Comparison of ENCODE assay signal across 9 cellular contexts in the genomic region with DNA sequence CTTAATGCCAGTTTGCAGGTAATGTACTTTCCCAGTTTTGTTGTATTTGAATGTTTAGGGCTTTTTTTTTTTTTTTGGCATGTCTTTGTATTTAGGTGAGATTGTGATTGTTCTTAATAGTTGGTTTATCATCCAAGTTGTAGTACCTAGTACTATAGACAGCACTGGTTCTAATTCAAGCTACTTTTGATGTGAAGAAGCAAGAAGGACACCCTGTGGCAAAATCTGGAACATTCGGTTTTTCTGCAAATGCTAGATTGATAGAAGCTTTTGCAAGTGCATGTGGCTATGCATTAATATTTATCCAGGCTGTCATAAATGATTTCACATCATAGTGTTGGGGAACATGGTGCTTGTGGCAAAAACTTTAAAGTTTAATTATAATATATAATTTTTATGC.
DNase-seq lines count a peak whose midpoint lies in the region; ATAC-seq and TF ChIP-seq lines count a peak whose summit lies in the region.
"Had no signal": no experiment of that assay in that cellular context is flagged by ENCODE, and none has a peak within 500 bp of the region (broad histone marks: within the 10 kb centered on the region; RNA-seq: fewer than 3 reads in every experiment).

No MANE protein-coding gene starts in this region.

- CTCF ChIA-PET in Calu3 (lab: Charles Lee): interaction anchor here (0.6 to 1.3 kb wide), 7 partner anchors 124 to 1121 kb away, joined by 3 to 16 read pairs (median 4); no protein-coding TSS in a partner anchor
- CTCF ChIA-PET in IMR-90 (lab: Yijun Ruan, JAX): interaction anchor here (0.6 to 1.1 kb wide), 7 partner anchors 11 to 582 kb away, joined by 3 to 6 read pairs (median 4); no protein-coding TSS in a partner anchor
- CTCF ChIA-PET in PC-9 (lab: Charles Lee): interaction anchor here (0.7 to 1.2 kb wide), 2 partner anchors 242 to 582 kb away, joined by 7 to 11 read pairs; no protein-coding TSS in a partner anchor

- no peak overlapping the region for H4K8ac ChIP-seq in IMR-90 (ENCODE audit: low read depth in 2 of 2, low read length in 2 of 2)

- no peak overlapping the region for H2BK120ac ChIP-seq in IMR-90 (ENCODE audit: low read depth, low read length)

- H3K14ac ChIP-seq in IMR-90 (replicated peaks; ENCODE audit: low read depth, low read length): no peak overlapping the region

- H2AFZ ChIP-seq in IMR-90 (replicated peaks; ENCODE audit: low read length, poor library complexity) (no peak overlapping the region), PC-9 (no peak overlapping the region), hepatocyte (no peak overlapping the region)

- H3K56ac ChIP-seq in IMR-90 (ENCODE audit: extremely low read depth, insufficient read depth, low read length): no peak overlapping the region

- no peaks in the 10 kb centered on the region for H3K79me1 ChIP-seq in IMR-90 (ENCODE audit: low read depth in 1 of 2, low read length in 2 of 2)

- H3K4me1 Mint-ChIP-seq in Calu3 (ENCODE audit: low read depth, unreplicated experiment): no peaks in the 10 kb centered on the region
- H3K4me1 Mint-ChIP-seq: central memory CD8-positive, alpha-beta T cell had no signal

- no peaks in the 10 kb centered on the region for H3K9me1 ChIP-seq in IMR-90 (ENCODE audit: insufficient read depth, low read length)

- no peak overlapping the region for H2AK9ac ChIP-seq in IMR-90 (replicated peaks; ENCODE audit: low read depth, low read length, poor library complexity)

- H3K36me3 ChIP-seq in IMR-90 (ENCODE audit: control insufficient read depth, insufficient read depth, low read length): no peaks in the 10 kb centered on the region
- H3K36me3 ChIP-seq in PC-9 (ENCODE audit: low read depth): no peaks in the 10 kb centered on the region
- no peaks in the 10 kb centered on the region for H3K36me3 ChIP-seq in hepatocyte (replicated peaks; ENCODE audit: insufficient read depth, low read depth)
- no peaks in the 10 kb centered on the region for H3K36me3 ChIP-seq in H7 (replicated peaks; ENCODE audit: control insufficient read depth, insufficient read depth, low read length)

- no peak overlapping the region for H3K18ac ChIP-seq in IMR-90 (ENCODE audit: low read depth, low read length)

- no peak overlapping the region for H3K4ac ChIP-seq in IMR-90 (ENCODE audit: low read depth, low read length)

- in situ Hi-C loops in IMR-90 (cut with MboI; ENCODE audit: low sequenced_read_pairs): no loop called here

- no peak overlapping the region for H3K9ac ChIP-seq in IMR-90 (ENCODE audit: low read depth, low read length)

- ATAC-seq in IMR-90 (ENCODE audit: low read depth): no peak
- no peak for ATAC-seq in GM19463 (IDR thresholded peaks at IDR 0.05; ENCODE audit: unreplicated experiment)

- H3K27me3 ChIP-seq in IMR-90 (ENCODE audit: control insufficient read depth, insufficient read depth, low read length) (no peaks in the 10 kb centered on the region), PC-9 (ENCODE audit: insufficient read depth, low read depth) (no peaks in the 10 kb centered on the region), hepatocyte (no peaks in the 10 kb centered on the region), H7 (ENCODE audit: control insufficient read depth, insufficient read depth, low read length) (no peaks in the 10 kb centered on the region)

- H3K4me3 ChIP-seq in IMR-90 (ENCODE audit: insufficient read depth, low read depth, low read length) (no peak overlapping the region), PC-9 (no peak overlapping the region), hepatocyte (no peak overlapping the region), H7 (ENCODE audit: insufficient read depth, low read depth, low read length) (no peak overlapping the region)

- H3K4me2 ChIP-seq in IMR-90 (ENCODE audit: low read depth, low read length) (no peak overlapping the region), PC-9 (no peak overlapping the region), hepatocyte (no peak overlapping the region)

- POLR2A ChIA-PET in IMR-90 (lab: Charles Lee; ENCODE audit: unreplicated experiment) (no interaction called here), PC-9 (lab: Charles Lee; ENCODE audit: unreplicated experiment) (interaction anchor here (1.1 kb wide), 1 partner anchor 237 kb away, joined by 4 read pairs; no protein-coding TSS in a partner anchor)

- H2BK20ac ChIP-seq in IMR-90 (ENCODE audit: low read depth, low read length): no peak overlapping the region

- WGBS in IMR-90 (ENCODE audit: extremely low coverage in 2 of 2, insufficient read length in 1 of 2), 2 experiments: no CpG with 5 or more reads among the region's 1 CpG
- 58% methylated on average over 1 of the region's 1 CpG for WGBS in hepatocyte (ENCODE audit: low lambda C conversion rate, missing lambda C conversion rate)

- DNase-seq in Calu3: peak; percentile 14
- DNase-seq in IMR-90: peak; percentile 34
- DNase-seq in PC-9: peak in 1 of 2 experiments; percentile 2
- peak; percentile 31 for DNase-seq in hepatocyte (ENCODE audit: low spot score)
- no peak for DNase-seq in posterior cingulate gyrus
- no peak for DNase-seq in H7
- no peak for DNase-seq in activated gamma-delta T cell (lab: John Stamatoyannopoulos, UW)

- no peaks in the 10 kb centered on the region for H4K20me1 ChIP-seq in IMR-90 (ENCODE audit: insufficient read depth, low read length)
- H4K20me1 ChIP-seq in PC-9 (ENCODE audit: insufficient read depth): no peaks in the 10 kb centered on the region
- no peaks in the 10 kb centered on the region for H4K20me1 ChIP-seq in hepatocyte (ENCODE audit: insufficient read depth, poor library complexity, severe bottlenecking)

- TF ChIP-seq CTCF in Calu3 (IDR thresholded peaks at IDR 0.05; ENCODE audit: unreplicated experiment): no peak
- peak; percentile 37 for TF ChIP-seq CTCF in IMR-90 (conservative IDR thresholded peaks at IDR 0.05; ENCODE audit: low read depth, low read length)
- peak; percentile 37; the same call in 1 of the 2 replicates for TF ChIP-seq CTCF in PC-9 (conservative IDR thresholded peaks at IDR 0.05)
- TF ChIP-seq CTCF in hepatocyte (IDR thresholded peaks at IDR 0.05; ENCODE audit: poor library complexity): peak; percentile 50

- H3K27ac ChIP-seq in IMR-90 (ENCODE audit: insufficient read depth, low read length) (no peak overlapping the region), PC-9 (no peak overlapping the region), hepatocyte (no peak overlapping the region)

- H3K9me3 ChIP-seq in IMR-90 (ENCODE audit: control insufficient read depth, insufficient read depth, low read length) (no peaks in the 10 kb centered on the region), PC-9 (ENCODE audit: insufficient read depth, low read depth) (no peaks in the 10 kb centered on the region), hepatocyte (ENCODE audit: low read depth) (no peaks in the 10 kb centered on the region)

- intact Hi-C loops in Calu3 (cut with micrococcal nuclease; ENCODE audit: unreplicated experiment): loop anchor here (1.0 to 2.0 kb wide), 2 partner anchors 236 to 581 kb away; no protein-coding TSS in a partner anchor
- intact Hi-C loops in IMR-90 (cut with micrococcal nuclease): loop anchor here (1.0 to 5.0 kb wide), 3 partner anchors 237 to 636 kb away; no protein-coding TSS in a partner anchor
- intact Hi-C loops in PC-9 (cut with micrococcal nuclease; ENCODE audit: unreplicated experiment): loop anchor here (1.0 to 10.0 kb wide), 2 partner anchors 239 to 581 kb away; no protein-coding TSS in a partner anchor
- intact Hi-C loops in posterior cingulate gyrus (cut with DNase I): loop anchor here (5.0 kb wide), 1 partner anchor 581 kb away; no protein-coding TSS in a partner anchor

- BruUV-seq in Calu3 (replicated peaks; lab: Mats Ljungman, UMichigan): no TSS peak
- no TSS peak for BruUV-seq in IMR-90 (replicated peaks; lab: Mats Ljungman, UMichigan)
- no TSS peak for BruUV-seq in PC-9 (replicated peaks; lab: Mats Ljungman, UMichigan)

- H2BK5ac ChIP-seq in IMR-90 (ENCODE audit: low read depth, low read length, poor library complexity, severe bottlenecking): no peak overlapping the region

- no peak overlapping the region for H4K5ac ChIP-seq in IMR-90 (ENCODE audit: low read depth, low read length)

- no peak overlapping the region for H2AK5ac ChIP-seq in IMR-90 (ENCODE audit: low read depth, low read length)

- dilution Hi-C loops in IMR-90 (cut with HindIII; ENCODE audit: low sequenced_read_pairs, unreplicated experiment): no loop called here

- TF ChIP-seq POLR2A in IMR-90 (IDR thresholded peaks at IDR 0.05; ENCODE audit: low read depth, low read length): no peak

- H3K4me3 Mint-ChIP-seq in Calu3 (ENCODE audit: low read depth, unreplicated experiment): no peak overlapping the region
- H3K4me3 Mint-ChIP-seq: central memory CD8-positive, alpha-beta T cell had no signal

- no peak overlapping the region for H4K91ac ChIP-seq in IMR-90 (ENCODE audit: insufficient read depth, low read depth, low read length)

- no peaks in the 10 kb centered on the region for H3K27me3 Mint-ChIP-seq in Calu3 (ENCODE audit: unreplicated experiment)
- H3K27me3 Mint-ChIP-seq: central memory CD8-positive, alpha-beta T cell had no signal

- no peaks in the 10 kb centered on the region for H3K36me3 Mint-ChIP-seq in Calu3 (ENCODE audit: insufficient read depth, unreplicated experiment)

- H3K79me2 ChIP-seq in PC-9 (ENCODE audit: low read depth) (no peaks in the 10 kb centered on the region), hepatocyte (no peaks in the 10 kb centered on the region)

- H3K9me3 Mint-ChIP-seq in Calu3 (ENCODE audit: low read depth, unreplicated experiment): no peaks in the 10 kb centered on the region
- H3K9me3 Mint-ChIP-seq: central memory CD8-positive, alpha-beta T cell had no signal

- no peak overlapping the region for H3K23ac ChIP-seq in IMR-90 (ENCODE audit: low read depth, low read length)

- peak; percentile 32; the same call in 1 of the 2 replicates for TF ChIP-seq RAD21 in IMR-90 (IDR thresholded peaks at IDR 0.05; ENCODE audit: low read length)

- no peaks in the 10 kb centered on the region for H3K4me1 ChIP-seq in IMR-90 (ENCODE audit: control insufficient read depth, insufficient read depth, low read length)
- H3K4me1 ChIP-seq in PC-9 (replicated peaks; ENCODE audit: insufficient read depth): no peaks in the 10 kb centered on the region
- H3K4me1 ChIP-seq in hepatocyte (ENCODE audit: insufficient read depth): no peaks in the 10 kb centered on the region

- no peaks in the 10 kb centered on the region for H3K9me2 ChIP-seq in PC-9 (ENCODE audit: insufficient read depth)
- H3K9me2 ChIP-seq in hepatocyte (replicated peaks; ENCODE audit: insufficient read depth): no peaks in the 10 kb centered on the region

- H3K27ac Mint-ChIP-seq in Calu3 (ENCODE audit: unreplicated experiment): no peak overlapping the region

- no peaks in the 10 kb centered on the region for H3F3A ChIP-seq in PC-9 (ENCODE audit: insufficient read depth, low read depth)

- no peak overlapping the region for H2BK15ac ChIP-seq in IMR-90 (ENCODE audit: low read depth, low read length)

TF ChIP-seq in IMR-90, 13 proteins besides CTCF, POLR2A, EP300 and RAD21 (continues in another document):
- TF ChIP-seq CEBPB (IDR thresholded peaks at IDR 0.05; ENCODE audit: low read depth, low read length): no peak
- TF ChIP-seq NFE2L2 (IDR thresholded peaks at IDR 0.05; ENCODE audit: low read depth, low read length): no peak

Comparison
In these comparisons a context has a peak if more than half of its experiments do, and no peak if none do; other contexts are left out.
1. DNase-seq: peak in Calu3 (single experiment), IMR-90 (single experiment) and hepatocyte (single experiment); none in posterior cingulate gyrus (0 of 10), H7 (single experiment) and activated gamma-delta T cell (single experiment).